9 cellular contexts compared by ENCODE assay signal in genomic region chr2:113157897-113158753, GRCh38. TPM values are rescaled to one million over a fixed set of nuclear protein-coding genes. Genes with fewer than 3 reads are reported as not detected.
DNase-seq lines count a peak whose midpoint lies in the region; ATAC-seq and TF ChIP-seq lines count a peak whose summit lies in the region.
"Had no signal": no experiment of that assay in that cellular context is flagged by ENCODE, and none has a peak within 500 bp of the region (broad histone marks: within the 10 kb centered on the region; RNA-seq: fewer than 3 reads in every experiment).

No MANE protein-coding gene starts in this region.

- H3K27ac Mint-ChIP-seq in activated naive CD8-positive, alpha-beta T cell treated with anti-CD3 and anti-CD28 coated beads, Interleukin-2, amount 10 ng/mL, durations not matched to agents 7 days and 5 days: peak overlapping the region; percentile 80

- H3K9me3 ChIP-seq in left lung (no peaks in the 10 kb centered on the region), upper lobe of right lung (no peaks in the 10 kb centered on the region)

- H3K4me1 Mint-ChIP-seq in activated naive CD8-positive, alpha-beta T cell treated with anti-CD3 and anti-CD28 coated beads, Interleukin-2, amount 10 ng/mL, durations not matched to agents 7 days and 5 days: peaks cover 31% of the 10 kb centered on the region

- intact Hi-C loops in left lung (cut with DNase I): no loop called here
- intact Hi-C loops in upper lobe of right lung (cut with DNase I): no loop called here

- H3K4me3 Mint-ChIP-seq in activated naive CD8-positive, alpha-beta T cell treated with anti-CD3 and anti-CD28 coated beads, Interleukin-2, amount 10 ng/mL, durations not matched to agents 7 days and 5 days: peak overlapping the region; percentile 85

- no peaks in the 10 kb centered on the region for H3K79me2 ChIP-seq in ACC112 (ENCODE audit: control insufficient read depth, insufficient read depth, low read length, unreplicated experiment)

- no peaks in the 10 kb centered on the region for H3K27me3 Mint-ChIP-seq in activated naive CD8-positive, alpha-beta T cell treated with anti-CD3 and anti-CD28 coated beads, Interleukin-2, amount 10 ng/mL, durations not matched to agents 7 days and 5 days

- POLR2A ChIA-PET in activated naive CD8-positive, alpha-beta T cell treated with anti-CD3 and anti-CD28 coated beads, Interleukin-2, amount 10 ng/mL, durations not matched to agents 7 days and 5 days (lab: Charles Lee): interaction anchor here (1.2 to 4.4 kb wide), 6 partner anchors 9 to 25 kb away, joined by 3 to 85 read pairs (median 14); partner anchors contain the start of gene PSD4

- H3K27me3 ChIP-seq in ACC112 (ENCODE audit: insufficient read depth, low read length) (no peaks in the 10 kb centered on the region), left lung (peaks cover 0 to 38% of the 10 kb centered on the region in 2 donors), upper lobe of right lung (no peaks in the 10 kb centered on the region)

- peak; percentile 16 for ATAC-seq in activated naive CD8-positive, alpha-beta T cell treated with anti-CD3 and anti-CD28 coated beads, Interleukin-2, amount 10 ng/mL, durations not matched to agents 7 days and 5 days (ENCODE audit: low read depth)
- ATAC-seq in left lung (peak; percentile 45), upper lobe of right lung (peak; percentile 28), HG02938 (IDR thresholded peaks at IDR 0.05; ENCODE audit: unreplicated experiment) (no peak)

- peak overlapping the region; percentile 97 for H2AFZ ChIP-seq in ACC112 (ENCODE audit: low read length, unreplicated experiment)

- no peaks in the 10 kb centered on the region for H3K9me3 Mint-ChIP-seq in activated naive CD8-positive, alpha-beta T cell treated with anti-CD3 and anti-CD28 coated beads, Interleukin-2, amount 10 ng/mL, durations not matched to agents 7 days and 5 days

- DNase-seq in HCEC 1CT (peak; percentile 84), left lung (no peak), upper lobe of right lung (no peak), DMS79 (lab: John Stamatoyannopoulos, UW) (no peak), DMS114 treated with DMSO at 0.1 percent for 48 hours (lab: John Stamatoyannopoulos, UW; ENCODE audit: unreplicated experiment) (no peak)
- DNase-seq in activated naive CD8-positive, alpha-beta T cell treated with anti-CD3 and anti-CD28 coated beads, Interleukin-2, amount 10 ng/mL, durations not matched to agents 7 days and 5 days: no peak

- H3K36me3 Mint-ChIP-seq in activated naive CD8-positive, alpha-beta T cell treated with anti-CD3 and anti-CD28 coated beads, Interleukin-2, amount 10 ng/mL, durations not matched to agents 7 days and 5 days: peaks cover 8% of the 10 kb centered on the region

- peaks cover 21% of the 10 kb centered on the region for H3K4me1 ChIP-seq in ACC112 (ENCODE audit: control insufficient read depth, insufficient read depth, low read length, unreplicated experiment)
- peaks cover 0 to 6% of the 10 kb centered on the region in 2 donors for H3K4me1 ChIP-seq in left lung
- peaks cover 10% of the 10 kb centered on the region for H3K4me1 ChIP-seq in upper lobe of right lung

- H3K4me3 ChIP-seq in ACC112 (ENCODE audit: low read depth, low read length) (peak overlapping the region; percentile 76), left lung (peak overlapping the region; percentile 49 to 54), upper lobe of right lung (peak overlapping the region; percentile 58)

- H3K36me3 ChIP-seq in ACC112 (ENCODE audit: insufficient read depth, low read length): no peaks in the 10 kb centered on the region
- H3K36me3 ChIP-seq in left lung: no peaks in the 10 kb centered on the region
- H3K36me3 ChIP-seq in upper lobe of right lung: no peaks in the 10 kb centered on the region

- H3K27ac ChIP-seq in ACC112 (ENCODE audit: low read depth, low read length) (peak overlapping the region; percentile 73), left lung (peak overlapping the region in 1 of 2 donors; percentile 55), upper lobe of right lung (peak overlapping the region; percentile 68)

- TF ChIP-seq CTCF in left lung (IDR thresholded peaks at IDR 0.05): no peak
- no peak for TF ChIP-seq CTCF in upper lobe of right lung (IDR thresholded peaks at IDR 0.05)

RNA-seq across cellular contexts. Expression of gene PSD4, which starts 15.6 kb away (rescaled TPM):
- total RNA-seq in activated naive CD8-positive, alpha-beta T cell treated with anti-CD3 and anti-CD28 coated beads, Interleukin-2, amount 10 ng/mL, durations not matched to agents 7 days and 5 days: 100 to 1,000 TPM; 361 to 385 TPM
- total RNA-seq in left lung (10 to 100 TPM; 29.8 to 50.2 TPM), upper lobe of right lung (37.8 TPM)

RNA-seq across cellular contexts. Expression of gene IL1RN, which starts 30.7 kb away (rescaled TPM):
- total RNA-seq in activated naive CD8-positive, alpha-beta T cell treated with anti-CD3 and anti-CD28 coated beads, Interleukin-2, amount 10 ng/mL, durations not matched to agents 7 days and 5 days: 1 to 10 TPM; 2.1 to 4.0 TPM
- total RNA-seq in left lung: 10 to 100 TPM; 28.6 to 67.1 TPM
- 41.7 TPM for total RNA-seq in upper lobe of right lung
- total RNA-seq: lung microvascular endothelial cell had no signal
